ENCODE assay signal across 1 cellular context in the genomic region with DNA sequence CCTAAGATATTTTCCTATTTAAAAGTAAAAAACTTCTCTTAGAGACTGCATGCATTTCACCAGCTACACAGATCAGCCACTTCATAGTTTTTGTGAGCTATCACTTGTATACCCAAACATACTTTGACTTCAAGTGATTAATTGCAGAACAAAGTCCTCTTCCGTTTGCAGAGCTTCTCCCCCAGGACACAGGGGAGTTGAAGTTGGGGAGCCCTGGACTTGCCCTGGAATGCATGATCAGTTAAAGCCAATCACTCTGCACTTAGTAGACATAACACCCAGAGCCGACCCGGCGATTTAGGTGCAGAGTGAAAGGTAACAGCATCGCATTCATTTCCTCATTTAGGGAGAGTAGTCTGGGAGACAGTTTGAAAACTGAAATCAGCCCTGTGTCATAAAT.
A peak's percentile ranks its signal among the peaks of the same experiment; 100 is the strongest.
TF ChIP-seq lines count a peak whose summit lies in the region.

No MANE protein-coding gene starts in this region.

TF ChIP-seq in HepG2, 621 proteins besides CTCF, POLR2A, EP300 and RAD21 (continued from another document):
- TF ChIP-seq, protein P1, sequence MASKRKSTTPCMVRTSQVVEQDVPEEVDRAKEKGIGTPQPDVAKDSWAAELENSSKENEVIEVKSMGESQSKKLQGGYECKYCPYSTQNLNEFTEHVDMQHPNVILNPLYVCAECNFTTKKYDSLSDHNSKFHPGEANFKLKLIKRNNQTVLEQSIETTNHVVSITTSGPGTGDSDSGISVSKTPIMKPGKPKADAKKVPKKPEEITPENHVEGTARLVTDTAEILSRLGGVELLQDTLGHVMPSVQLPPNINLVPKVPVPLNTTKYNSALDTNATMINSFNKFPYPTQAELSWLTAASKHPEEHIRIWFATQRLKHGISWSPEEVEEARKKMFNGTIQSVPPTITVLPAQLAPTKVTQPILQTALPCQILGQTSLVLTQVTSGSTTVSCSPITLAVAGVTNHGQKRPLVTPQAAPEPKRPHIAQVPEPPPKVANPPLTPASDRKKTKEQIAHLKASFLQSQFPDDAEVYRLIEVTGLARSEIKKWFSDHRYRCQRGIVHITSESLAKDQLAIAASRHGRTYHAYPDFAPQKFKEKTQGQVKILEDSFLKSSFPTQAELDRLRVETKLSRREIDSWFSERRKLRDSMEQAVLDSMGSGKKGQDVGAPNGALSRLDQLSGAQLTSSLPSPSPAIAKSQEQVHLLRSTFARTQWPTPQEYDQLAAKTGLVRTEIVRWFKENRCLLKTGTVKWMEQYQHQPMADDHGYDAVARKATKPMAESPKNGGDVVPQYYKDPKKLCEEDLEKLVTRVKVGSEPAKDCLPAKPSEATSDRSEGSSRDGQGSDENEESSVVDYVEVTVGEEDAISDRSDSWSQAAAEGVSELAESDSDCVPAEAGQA (IDR thresholded peaks at IDR 0.05; ENCODE audit: low read depth) = no peak
- TF ChIP-seq, protein P1 (CRISPR knock-in tag; IDR thresholded peaks at IDR 0.05; ENCODE audit: borderline replicate concordance) = no peak
- TF ChIP-seq HNF4A (CRISPR knock-in tag; IDR thresholded peaks at IDR 0.05) = peak; percentile 62
- TF ChIP-seq ZSCAN12 (CRISPR knock-in tag; IDR thresholded peaks at IDR 0.05) = no peak
- TF ChIP-seq, protein P2, sequence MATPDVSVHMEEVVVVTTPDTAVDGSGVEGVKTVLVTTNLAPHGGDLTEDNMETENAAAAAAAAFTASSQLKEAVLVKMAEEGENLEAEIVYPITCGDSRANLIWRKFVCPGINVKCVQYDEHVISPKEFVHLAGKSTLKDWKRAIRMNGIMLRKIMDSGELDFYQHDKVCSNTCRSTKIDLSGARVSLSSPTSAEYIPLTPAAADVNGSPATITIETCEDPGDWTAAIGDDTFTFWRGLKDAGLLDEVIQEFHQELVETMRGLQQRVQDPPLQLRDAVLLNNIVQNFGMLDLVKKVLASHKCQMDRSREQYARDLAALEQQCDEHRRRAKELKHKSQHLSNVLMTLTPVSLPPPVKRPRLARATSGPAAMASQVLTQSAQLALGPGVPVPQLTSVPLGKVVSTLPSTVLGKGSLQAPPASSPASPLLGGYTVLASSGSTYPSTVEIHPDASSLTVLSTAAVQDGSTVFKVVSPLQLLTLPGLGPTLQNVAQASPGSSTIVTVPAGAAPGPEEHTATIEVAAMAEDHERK (CRISPR knock-in tag; IDR thresholded peaks at IDR 0.05; ENCODE audit: low read depth) = no peak
- no peak for TF ChIP-seq ZNF556 (CRISPR knock-in tag; IDR thresholded peaks at IDR 0.05; ENCODE audit: borderline replicate concordance)
- TF ChIP-seq ZZZ3 (CRISPR knock-in tag; IDR thresholded peaks at IDR 0.05; ENCODE audit: borderline replicate concordance) = no peak
- TF ChIP-seq, protein P3, sequence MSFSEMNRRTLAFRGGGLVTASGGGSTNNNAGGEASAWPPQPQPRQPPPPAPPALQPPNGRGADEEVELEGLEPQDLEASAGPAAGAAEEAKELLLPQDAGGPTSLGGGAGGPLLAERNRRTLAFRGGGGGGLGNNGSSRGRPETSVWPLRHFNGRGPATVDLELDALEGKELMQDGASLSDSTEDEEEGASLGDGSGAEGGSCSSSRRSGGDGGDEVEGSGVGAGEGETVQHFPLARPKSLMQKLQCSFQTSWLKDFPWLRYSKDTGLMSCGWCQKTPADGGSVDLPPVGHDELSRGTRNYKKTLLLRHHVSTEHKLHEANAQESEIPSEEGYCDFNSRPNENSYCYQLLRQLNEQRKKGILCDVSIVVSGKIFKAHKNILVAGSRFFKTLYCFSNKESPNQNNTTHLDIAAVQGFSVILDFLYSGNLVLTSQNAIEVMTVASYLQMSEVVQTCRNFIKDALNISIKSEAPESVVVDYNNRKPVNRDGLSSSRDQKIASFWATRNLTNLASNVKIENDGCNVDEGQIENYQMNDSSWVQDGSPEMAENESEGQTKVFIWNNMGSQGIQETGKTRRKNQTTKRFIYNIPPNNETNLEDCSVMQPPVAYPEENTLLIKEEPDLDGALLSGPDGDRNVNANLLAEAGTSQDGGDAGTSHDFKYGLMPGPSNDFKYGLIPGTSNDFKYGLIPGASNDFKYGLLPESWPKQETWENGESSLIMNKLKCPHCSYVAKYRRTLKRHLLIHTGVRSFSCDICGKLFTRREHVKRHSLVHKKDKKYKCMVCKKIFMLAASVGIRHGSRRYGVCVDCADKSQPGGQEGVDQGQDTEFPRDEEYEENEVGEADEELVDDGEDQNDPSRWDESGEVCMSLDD (CRISPR knock-in tag; IDR thresholded peaks at IDR 0.05; ENCODE audit: borderline replicate concordance) = peak; percentile 75
- TF ChIP-seq ERF (CRISPR knock-in tag; IDR thresholded peaks at IDR 0.05) = no peak
- TF ChIP-seq BHLHE40 (IDR thresholded peaks at IDR 0.05; ENCODE audit: low read length) = no peak
- TF ChIP-seq MEIS2 (CRISPR knock-in tag; IDR thresholded peaks at IDR 0.05) = 0 out of 2 replicates have a peak, but pooled peaks have one; percentile 43
- TF ChIP-seq DNMT3B (CRISPR knock-in tag; conservative IDR thresholded peaks at IDR 0.05) = no peak
- TF ChIP-seq, protein P4, sequence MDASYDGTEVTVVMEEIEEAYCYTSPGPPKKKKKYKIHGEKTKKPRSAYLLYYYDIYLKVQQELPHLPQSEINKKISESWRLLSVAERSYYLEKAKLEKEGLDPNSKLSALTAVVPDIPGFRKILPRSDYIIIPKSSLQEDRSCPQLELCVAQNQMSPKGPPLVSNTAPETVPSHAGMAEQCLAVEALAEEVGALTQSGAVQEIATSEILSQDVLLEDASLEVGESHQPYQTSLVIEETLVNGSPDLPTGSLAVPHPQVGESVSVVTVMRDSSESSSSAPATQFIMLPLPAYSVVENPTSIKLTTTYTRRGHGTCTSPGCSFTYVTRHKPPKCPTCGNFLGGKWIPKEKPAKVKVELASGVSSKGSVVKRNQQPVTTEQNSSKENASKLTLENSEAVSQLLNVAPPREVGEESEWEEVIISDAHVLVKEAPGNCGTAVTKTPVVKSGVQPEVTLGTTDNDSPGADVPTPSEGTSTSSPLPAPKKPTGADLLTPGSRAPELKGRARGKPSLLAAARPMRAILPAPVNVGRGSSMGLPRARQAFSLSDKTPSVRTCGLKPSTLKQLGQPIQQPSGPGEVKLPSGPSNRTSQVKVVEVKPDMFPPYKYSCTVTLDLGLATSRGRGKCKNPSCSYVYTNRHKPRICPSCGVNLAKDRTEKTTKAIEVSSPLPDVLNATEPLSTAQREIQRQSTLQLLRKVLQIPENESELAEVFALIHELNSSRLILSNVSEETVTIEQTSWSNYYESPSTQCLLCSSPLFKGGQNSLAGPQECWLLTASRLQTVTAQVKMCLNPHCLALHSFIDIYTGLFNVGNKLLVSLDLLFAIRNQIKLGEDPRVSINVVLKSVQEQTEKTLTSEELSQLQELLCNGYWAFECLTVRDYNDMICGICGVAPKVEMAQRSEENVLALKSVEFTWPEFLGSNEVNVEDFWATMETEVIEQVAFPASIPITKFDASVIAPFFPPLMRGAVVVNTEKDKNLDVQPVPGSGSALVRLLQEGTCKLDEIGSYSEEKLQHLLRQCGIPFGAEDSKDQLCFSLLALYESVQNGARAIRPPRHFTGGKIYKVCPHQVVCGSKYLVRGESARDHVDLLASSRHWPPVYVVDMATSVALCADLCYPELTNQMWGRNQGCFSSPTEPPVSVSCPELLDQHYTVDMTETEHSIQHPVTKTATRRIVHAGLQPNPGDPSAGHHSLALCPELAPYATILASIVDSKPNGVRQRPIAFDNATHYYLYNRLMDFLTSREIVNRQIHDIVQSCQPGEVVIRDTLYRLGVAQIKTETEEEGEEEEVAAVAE (CRISPR knock-in tag; IDR thresholded peaks at IDR 0.05; ENCODE audit: borderline replicate concordance) = no peak
- TF ChIP-seq, protein P5, sequence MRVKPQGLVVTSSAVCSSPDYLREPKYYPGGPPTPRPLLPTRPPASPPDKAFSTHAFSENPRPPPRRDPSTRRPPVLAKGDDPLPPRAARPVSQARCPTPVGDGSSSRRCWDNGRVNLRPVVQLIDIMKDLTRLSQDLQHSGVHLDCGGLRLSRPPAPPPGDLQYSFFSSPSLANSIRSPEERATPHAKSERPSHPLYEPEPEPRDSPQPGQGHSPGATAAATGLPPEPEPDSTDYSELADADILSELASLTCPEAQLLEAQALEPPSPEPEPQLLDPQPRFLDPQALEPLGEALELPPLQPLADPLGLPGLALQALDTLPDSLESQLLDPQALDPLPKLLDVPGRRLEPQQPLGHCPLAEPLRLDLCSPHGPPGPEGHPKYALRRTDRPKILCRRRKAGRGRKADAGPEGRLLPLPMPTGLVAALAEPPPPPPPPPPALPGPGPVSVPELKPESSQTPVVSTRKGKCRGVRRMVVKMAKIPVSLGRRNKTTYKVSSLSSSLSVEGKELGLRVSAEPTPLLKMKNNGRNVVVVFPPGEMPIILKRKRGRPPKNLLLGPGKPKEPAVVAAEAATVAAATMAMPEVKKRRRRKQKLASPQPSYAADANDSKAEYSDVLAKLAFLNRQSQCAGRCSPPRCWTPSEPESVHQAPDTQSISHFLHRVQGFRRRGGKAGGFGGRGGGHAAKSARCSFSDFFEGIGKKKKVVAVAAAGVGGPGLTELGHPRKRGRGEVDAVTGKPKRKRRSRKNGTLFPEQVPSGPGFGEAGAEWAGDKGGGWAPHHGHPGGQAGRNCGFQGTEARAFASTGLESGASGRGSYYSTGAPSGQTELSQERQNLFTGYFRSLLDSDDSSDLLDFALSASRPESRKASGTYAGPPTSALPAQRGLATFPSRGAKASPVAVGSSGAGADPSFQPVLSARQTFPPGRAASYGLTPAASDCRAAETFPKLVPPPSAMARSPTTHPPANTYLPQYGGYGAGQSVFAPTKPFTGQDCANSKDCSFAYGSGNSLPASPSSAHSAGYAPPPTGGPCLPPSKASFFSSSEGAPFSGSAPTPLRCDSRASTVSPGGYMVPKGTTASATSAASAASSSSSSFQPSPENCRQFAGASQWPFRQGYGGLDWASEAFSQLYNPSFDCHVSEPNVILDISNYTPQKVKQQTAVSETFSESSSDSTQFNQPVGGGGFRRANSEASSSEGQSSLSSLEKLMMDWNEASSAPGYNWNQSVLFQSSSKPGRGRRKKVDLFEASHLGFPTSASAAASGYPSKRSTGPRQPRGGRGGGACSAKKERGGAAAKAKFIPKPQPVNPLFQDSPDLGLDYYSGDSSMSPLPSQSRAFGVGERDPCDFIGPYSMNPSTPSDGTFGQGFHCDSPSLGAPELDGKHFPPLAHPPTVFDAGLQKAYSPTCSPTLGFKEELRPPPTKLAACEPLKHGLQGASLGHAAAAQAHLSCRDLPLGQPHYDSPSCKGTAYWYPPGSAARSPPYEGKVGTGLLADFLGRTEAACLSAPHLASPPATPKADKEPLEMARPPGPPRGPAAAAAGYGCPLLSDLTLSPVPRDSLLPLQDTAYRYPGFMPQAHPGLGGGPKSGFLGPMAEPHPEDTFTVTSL (CRISPR knock-in tag; IDR thresholded peaks at IDR 0.05; ENCODE audit: borderline replicate concordance) = no peak
- TF ChIP-seq, protein P6, sequence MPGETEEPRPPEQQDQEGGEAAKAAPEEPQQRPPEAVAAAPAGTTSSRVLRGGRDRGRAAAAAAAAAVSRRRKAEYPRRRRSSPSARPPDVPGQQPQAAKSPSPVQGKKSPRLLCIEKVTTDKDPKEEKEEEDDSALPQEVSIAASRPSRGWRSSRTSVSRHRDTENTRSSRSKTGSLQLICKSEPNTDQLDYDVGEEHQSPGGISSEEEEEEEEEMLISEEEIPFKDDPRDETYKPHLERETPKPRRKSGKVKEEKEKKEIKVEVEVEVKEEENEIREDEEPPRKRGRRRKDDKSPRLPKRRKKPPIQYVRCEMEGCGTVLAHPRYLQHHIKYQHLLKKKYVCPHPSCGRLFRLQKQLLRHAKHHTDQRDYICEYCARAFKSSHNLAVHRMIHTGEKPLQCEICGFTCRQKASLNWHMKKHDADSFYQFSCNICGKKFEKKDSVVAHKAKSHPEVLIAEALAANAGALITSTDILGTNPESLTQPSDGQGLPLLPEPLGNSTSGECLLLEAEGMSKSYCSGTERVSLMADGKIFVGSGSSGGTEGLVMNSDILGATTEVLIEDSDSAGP (CRISPR knock-in tag; IDR thresholded peaks at IDR 0.05; ENCODE audit: borderline replicate concordance) = no peak
- TF ChIP-seq ZNF546 (CRISPR knock-in tag; conservative IDR thresholded peaks at IDR 0.05) = no peak
- no peak for TF ChIP-seq AGO1 (IDR thresholded peaks at IDR 0.05; ENCODE audit: low read depth, low read length, poor library complexity, severe bottlenecking)
- TF ChIP-seq, protein P7, sequence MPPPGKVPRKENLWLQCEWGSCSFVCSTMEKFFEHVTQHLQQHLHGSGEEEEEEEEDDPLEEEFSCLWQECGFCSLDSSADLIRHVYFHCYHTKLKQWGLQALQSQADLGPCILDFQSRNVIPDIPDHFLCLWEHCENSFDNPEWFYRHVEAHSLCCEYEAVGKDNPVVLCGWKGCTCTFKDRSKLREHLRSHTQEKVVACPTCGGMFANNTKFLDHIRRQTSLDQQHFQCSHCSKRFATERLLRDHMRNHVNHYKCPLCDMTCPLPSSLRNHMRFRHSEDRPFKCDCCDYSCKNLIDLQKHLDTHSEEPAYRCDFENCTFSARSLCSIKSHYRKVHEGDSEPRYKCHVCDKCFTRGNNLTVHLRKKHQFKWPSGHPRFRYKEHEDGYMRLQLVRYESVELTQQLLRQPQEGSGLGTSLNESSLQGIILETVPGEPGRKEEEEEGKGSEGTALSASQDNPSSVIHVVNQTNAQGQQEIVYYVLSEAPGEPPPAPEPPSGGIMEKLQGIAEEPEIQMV (CRISPR knock-in tag; IDR thresholded peaks at IDR 0.05; ENCODE audit: low read depth) = no peak
TF ChIP-seq in HepG2: peak in this region for 5.
